In the genomic region with DNA sequence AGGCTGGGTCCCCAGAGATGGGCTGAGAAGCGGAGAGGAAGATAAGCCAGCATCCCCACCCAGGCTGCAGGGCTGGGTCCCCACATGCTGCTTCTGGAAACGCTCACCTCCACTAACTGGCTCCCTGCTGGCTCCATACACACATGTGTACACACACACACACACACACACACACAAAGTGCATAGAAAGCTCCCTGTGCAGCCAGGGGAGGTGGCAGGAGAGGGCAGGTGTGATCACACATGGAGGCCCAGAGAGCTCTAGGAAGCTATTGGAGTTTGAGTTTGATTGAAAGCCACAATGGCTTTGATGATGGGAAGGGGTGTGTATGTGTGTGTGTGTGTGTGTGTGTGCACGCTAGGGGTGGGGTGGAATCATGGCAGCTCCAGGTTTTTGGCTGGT, we compare ENCODE assay signal across 7 cellular contexts. TPM values are rescaled to one million over a fixed set of nuclear protein-coding genes. Genes with fewer than 3 reads are reported as not detected.
"Had no signal": no experiment of that assay in that cellular context is flagged by ENCODE, and none has a peak within 500 bp of the region (broad histone marks: within the 10 kb centered on the region; RNA-seq: fewer than 3 reads in every experiment).

No MANE protein-coding gene starts in this region.

- H3K4me3 Mint-ChIP-seq: H9 had no signal

- DNase-seq: GM23248, H9, HCEC 1CT, IMR-90, KG1 had no signal

- ATAC-seq: K562 had no signal

- H3K4me3 ChIP-seq: GM23248, K562 had no signal

- H3K27ac Mint-ChIP-seq: H9 had no signal

- H3K9me3 Mint-ChIP-seq: H9 had no signal

- H3K27ac ChIP-seq: GM23248 had no signal

RNA-seq across cellular contexts. Expression of a gene that starts 29.3 kb away (rescaled TPM):
- total RNA-seq: HT-29 had no signal
- polyA plus RNA-seq: K562 had no signal
